9 cellular contexts compared by ENCODE assay signal in the genomic region with DNA sequence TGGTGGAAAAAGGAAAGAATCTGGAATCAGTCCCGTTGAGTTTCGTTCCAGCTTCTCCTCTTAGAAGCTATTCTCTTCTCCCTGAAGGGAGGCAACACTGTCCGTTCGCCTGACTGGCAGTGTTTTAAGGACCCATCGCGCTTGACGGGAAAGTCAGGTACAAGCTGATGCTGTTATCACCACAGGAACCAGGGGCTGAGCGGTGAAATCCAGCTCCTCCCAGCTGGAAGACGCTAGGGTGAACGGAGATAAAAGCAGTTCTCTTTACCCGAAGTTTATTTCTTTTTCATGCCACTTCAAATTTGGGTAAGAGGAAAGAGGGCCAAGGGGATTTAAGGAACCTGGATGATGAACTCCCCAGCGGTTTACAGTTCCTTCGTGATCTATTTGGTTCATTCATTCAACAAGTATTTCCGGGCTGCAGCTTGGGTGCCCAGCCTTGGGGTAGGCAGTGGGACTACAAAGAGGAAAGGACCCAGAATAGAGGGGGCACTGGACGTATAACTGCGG. TPM values are rescaled to one million over a fixed set of nuclear protein-coding genes. Genes with fewer than 3 reads are reported as not detected.
DNase-seq lines count a peak whose midpoint lies in the region; ATAC-seq and TF ChIP-seq lines count a peak whose summit lies in the region.
"Had no signal": no experiment of that assay in that cellular context is flagged by ENCODE, and none has a peak within 500 bp of the region (broad histone marks: within the 10 kb centered on the region; RNA-seq: fewer than 3 reads in every experiment).

No MANE protein-coding gene starts in this region.

- TF ChIP-seq POLR2A in adrenal gland (IDR thresholded peaks at IDR 0.05) (no peak), uterus (IDR thresholded peaks at IDR 0.05) (no peak)

- no peak for DNase-seq in left ventricle myocardium inferior
- no peak for DNase-seq in left ventricle myocardium superior
- DNase-seq in adrenal gland, result peak in 6 of 7 donors; percentile 8 to 60 (median 19)
- DNase-seq in kidney epithelial cell (ENCODE audit: low read depth), result no peak
- no peak for DNase-seq in uterus
- no peak for DNase-seq in GF-D8 (lab: John Stamatoyannopoulos, UW)

- WGBS in adrenal gland, 4 donors, result 5 to 13% (median 10%) methylated on average over 15 to 16 of the region's 16 CpGs

- H3K27me3 ChIP-seq in left ventricle myocardium inferior (ENCODE audit: low read depth), result peaks cover 28% of the 10 kb centered on the region
- no peaks in the 10 kb centered on the region for H3K27me3 ChIP-seq in adrenal gland
- H3K27me3 ChIP-seq in kidney epithelial cell (ENCODE audit: control insufficient read depth, insufficient read depth, low read length), result peaks cover 2% of the 10 kb centered on the region
- no peaks in the 10 kb centered on the region for H3K27me3 ChIP-seq in uterus

- intact Hi-C loops in left ventricle myocardium inferior (cut with micrococcal nuclease), result no loop called here
- intact Hi-C loops in left ventricle myocardium superior (cut with micrococcal nuclease), result no loop called here
- intact Hi-C loops in adrenal gland (cut with DNase I), result no loop called here
- intact Hi-C loops in uterus (cut with DNase I; ENCODE audit: low total_unique reads), result no loop called here

- no peak overlapping the region for H3K27ac ChIP-seq in left ventricle myocardium inferior (replicated peaks)
- H3K27ac ChIP-seq in adrenal gland, result no peak overlapping the region
- H3K27ac ChIP-seq in uterus, result no peak overlapping the region
- H3K27ac ChIP-seq: epithelial cell of prostate had no signal

- peak overlapping the region; percentile 61 for H3K4me3 ChIP-seq in left ventricle myocardium inferior
- peak overlapping the region in 2 of 4 donors; percentile 1 to 54 for H3K4me3 ChIP-seq in adrenal gland
- H3K4me3 ChIP-seq in kidney epithelial cell (ENCODE audit: low read depth, low read length), result peak overlapping the region; percentile 52
- H3K4me3 ChIP-seq in uterus, result peak overlapping the region; percentile 0 to 28

- H3K36me3 ChIP-seq in left ventricle myocardium inferior (no peaks in the 10 kb centered on the region), adrenal gland (replicated peaks in 1 of 2) (no peaks in the 10 kb centered on the region), kidney epithelial cell (ENCODE audit: control insufficient read depth, insufficient read depth, low read length) (no peaks in the 10 kb centered on the region), uterus (no peaks in the 10 kb centered on the region)

- ATAC-seq in left ventricle myocardium superior (no peak), HG03135 (IDR thresholded peaks at IDR 0.05; ENCODE audit: unreplicated experiment) (no peak), HG02571 (IDR thresholded peaks at IDR 0.05; ENCODE audit: unreplicated experiment) (no peak)

- no peaks in the 10 kb centered on the region for H3K9me3 ChIP-seq in left ventricle myocardium inferior (replicated peaks)
- no peaks in the 10 kb centered on the region for H3K9me3 ChIP-seq in adrenal gland (replicated peaks in 1 of 3)
- no peaks in the 10 kb centered on the region for H3K9me3 ChIP-seq in uterus

- H3K4me1 ChIP-seq in left ventricle myocardium inferior (peaks cover 11% of the 10 kb centered on the region), adrenal gland (replicated peaks in 1 of 2) (peaks cover 0 to 5% of the 10 kb centered on the region in 2 donors), uterus (no peaks in the 10 kb centered on the region)

- TF ChIP-seq CTCF in left ventricle myocardium inferior (IDR thresholded peaks at IDR 0.05; ENCODE audit: borderline replicate concordance), result no peak
- TF ChIP-seq CTCF in adrenal gland (IDR thresholded peaks at IDR 0.05), result no peak
- no peak for TF ChIP-seq CTCF in kidney epithelial cell (IDR thresholded peaks at IDR 0.05; ENCODE audit: insufficient read depth, low read length, poor library complexity, severe bottlenecking)
- TF ChIP-seq CTCF in uterus (IDR thresholded peaks at IDR 0.05), result no peak

RNA-seq across cellular contexts. Expression of gene DEUP1, which starts 0.6 kb away (rescaled TPM):
- total RNA-seq in left ventricle myocardium inferior (not detected), left ventricle myocardium superior (not detected), adrenal gland (1 to 10 TPM in 1 of 8 donors, under 1 TPM in 5, not detected in 2; 0.41 to 1.1 (median 0.89) TPM), kidney epithelial cell (0.41 TPM in 1 of 2 replicates, not detected in the other), uterus (under 1 TPM in 1 of 4 donors, not detected in 3; 0.41 TPM)
- under 1 TPM; 0.24 to 0.84 (median 0.64) TPM for polyA plus RNA-seq in adrenal gland

Comparison
In these comparisons a context has a peak if more than half of its experiments do, and no peak if none do; other contexts are left out.
1. DNase-seq: peak in adrenal gland (6 of 7); none in left ventricle myocardium inferior (single experiment), left ventricle myocardium superior (single experiment), kidney epithelial cell (single experiment), uterus (0 of 2) and GF-D8 (single experiment).